1 cellular context compared by ENCODE assay signal in genomic region chr5:80139573-80139972, GRCh38.
TF ChIP-seq lines count a peak whose summit lies in the region.

No MANE protein-coding gene starts in this region.

TF ChIP-seq in GM23338, 12 proteins besides CTCF, POLR2A, EP300 and RAD21 (continued from another document):
- TF ChIP-seq ZNF462 (CRISPR knock-in tag; IDR thresholded peaks at IDR 0.05) (no peak), CREB1 (CRISPR knock-in tag; IDR thresholded peaks at IDR 0.05; ENCODE audit: low read depth) (no peak), JUNB (IDR thresholded peaks at IDR 0.05; ENCODE audit: unreplicated experiment) (no peak)
